30 cellular contexts compared by ENCODE assay signal in genomic region chr3:59884409-59884808, GRCh38.
A peak's percentile ranks its signal among the peaks of the same experiment; 100 is the strongest.
DNase-seq lines count a peak whose midpoint lies in the region; ATAC-seq and TF ChIP-seq lines count a peak whose summit lies in the region.
"Had no signal": no experiment of that assay in that cellular context is flagged by ENCODE, and none has a peak within 500 bp of the region (broad histone marks: within the 10 kb centered on the region; RNA-seq: fewer than 3 reads in every experiment).

No MANE protein-coding gene starts in this region.

- H3K36me3 ChIP-seq in lower lobe of right lung: no peaks in the 10 kb centered on the region
- H3K36me3 ChIP-seq: adrenal gland, esophagus squamous epithelium, heart right ventricle had no signal

- intact Hi-C loops in CD4-positive, alpha-beta T cell (cut with DNase I, micrococcal nuclease): no loop called here
- intact Hi-C loops in lower lobe of right lung (cut with DNase I): no loop called here

- H3K27me3 Mint-ChIP-seq in CD4-positive, alpha-beta T cell: no peaks in the 10 kb centered on the region
- H3K27me3 Mint-ChIP-seq: CD4-positive, alpha-beta memory T cell had no signal

- ATAC-seq in CD4-positive, alpha-beta T cell (ENCODE audit: poor library complexity): no peak
- ATAC-seq in lower lobe of right lung: peak; percentile 33 to 45
- ATAC-seq in HG02610 (IDR thresholded peaks at IDR 0.05; ENCODE audit: unreplicated experiment): no peak
- ATAC-seq: activated CD4-positive, CD25-positive, alpha-beta regulatory T cell treated with anti-CD3 and anti-CD28 coated beads, Interleukin-2, amount 50 U/mL, for 24 hours; activated T-cell treated with anti-CD3 and anti-CD28 coated beads, Interleukin-2, amount 50 U/mL, for 72 hours; body of pancreas; foreskin keratinocyte; mucosa of descending colon; stimulated activated effector memory CD8-positive, alpha-beta T cell treated with anti-CD3 and anti-CD28 coated beads, Interleukin-12 subunit alpha, Interleukin-12 subunit beta, amount 100 ng/mL, for 72 hours had no signal

- no peak overlapping the region for H3K4me3 ChIP-seq in lower lobe of right lung
- H3K4me3 ChIP-seq: adrenal gland, body of pancreas, esophagus squamous epithelium, heart right ventricle, lung, mucosa of descending colon had no signal

- no peaks in the 10 kb centered on the region for H3K27me3 ChIP-seq in CD4-positive, alpha-beta T cell (ENCODE audit: control insufficient read depth, insufficient read depth, low read length)
- H3K27me3 ChIP-seq in lower lobe of right lung (ENCODE audit: low read depth): no peaks in the 10 kb centered on the region
- H3K27me3 ChIP-seq: adrenal gland, body of pancreas, esophagus squamous epithelium, heart right ventricle had no signal

- no peaks in the 10 kb centered on the region for H3K9me3 Mint-ChIP-seq in CD4-positive, alpha-beta T cell
- H3K9me3 Mint-ChIP-seq: nephron; stimulated activated effector memory CD8-positive, alpha-beta T cell treated with anti-CD3 and anti-CD28 coated beads, Interleukin-12 subunit alpha, Interleukin-12 subunit beta, amount 100 ng/mL, for 72 hours had no signal

- H3K9me3 ChIP-seq in CD4-positive, alpha-beta T cell (ENCODE audit: control insufficient read depth, low read length): no peaks in the 10 kb centered on the region
- H3K9me3 ChIP-seq in lower lobe of right lung: no peaks in the 10 kb centered on the region
- H3K9me3 ChIP-seq: adrenal gland, body of pancreas, esophagus squamous epithelium, heart right ventricle, mucosa of descending colon had no signal

- no peak overlapping the region for H3K27ac ChIP-seq in CD4-positive, alpha-beta T cell (ENCODE audit: low read depth, low read length)
- H3K27ac ChIP-seq in lower lobe of right lung: no peak overlapping the region
- H3K27ac ChIP-seq: 22Rv1, adrenal gland, esophagus squamous epithelium, foreskin keratinocyte, heart right ventricle had no signal

- CTCF ChIA-PET in CD4-positive, alpha-beta T cell (lab: Charles Lee): no interaction called here

- POLR2A ChIA-PET in CD4-positive, alpha-beta T cell (lab: Charles Lee): interaction anchor here (0.9 to 1.2 kb wide), 3 partner anchors 31 to 126 kb away, joined by 3 to 4 read pairs (median 4); no protein-coding TSS in a partner anchor

- no peaks in the 10 kb centered on the region for H3K4me1 ChIP-seq in lower lobe of right lung
- H3K4me1 ChIP-seq: adrenal gland, body of pancreas, esophagus squamous epithelium, foreskin keratinocyte, heart right ventricle had no signal

- H3K36me3 Mint-ChIP-seq in CD4-positive, alpha-beta T cell (ENCODE audit: low read depth): peaks cover 31% of the 10 kb centered on the region
- H3K36me3 Mint-ChIP-seq: stimulated activated effector memory CD8-positive, alpha-beta T cell treated with anti-CD3 and anti-CD28 coated beads, Interleukin-12 subunit alpha, Interleukin-12 subunit beta, amount 100 ng/mL, for 72 hours had no signal

- TF ChIP-seq CTCF in CD4-positive, alpha-beta T cell (IDR thresholded peaks at IDR 0.05): no peak
- no peak for TF ChIP-seq CTCF in lower lobe of right lung (IDR thresholded peaks at IDR 0.05)

- peaks cover 85% of the 10 kb centered on the region for H3K4me1 Mint-ChIP-seq in CD4-positive, alpha-beta T cell (ENCODE audit: low read depth)

- DNase-seq in SIG-M5 treated with dmso at 0.1 percent for 504 hours (lab: John Stamatoyannopoulos, UW; ENCODE audit: unreplicated experiment) (peak; percentile 9), SIG-M5 (lab: John Stamatoyannopoulos, UW) (no peak), NOMO-1 (lab: John Stamatoyannopoulos, UW; ENCODE audit: unreplicated experiment in 2 of 2) (peak; percentile 82 to 96), lower lobe of right lung (no peak), A172 (ENCODE audit: low spot score) (no peak), NCI-H510A treated with DMSO at 0.1 percent for 48 hours (lab: John Stamatoyannopoulos, UW) (no peak)
- DNase-seq in CD4-positive, alpha-beta T cell: no peak
- DNase-seq: activated CD4-positive, alpha-beta T cell treated with anti-CD3 and anti-CD28 coated beads, Interleukin-2, amount 50 U/mL, for 48 hours; activated T-cell treated with anti-CD3 and anti-CD28 coated beads, Interleukin-2, amount 50 U/mL, for 72 hours; CD4-positive, alpha-beta memory T cell; dermis blood vessel endothelial cell; esophagus squamous epithelium; foreskin keratinocyte; heart right ventricle; kidney glomerular epithelial cell; mucosa of descending colon; NCI-H1417; NCI-H2029; NCI-H2227 treated with DMSO at 0.1 percent for 48 hours; NCI-H69; T-helper 1 cell; trophoblast cell had no signal

- no peak overlapping the region for H3K4me3 Mint-ChIP-seq in CD4-positive, alpha-beta T cell
- H3K4me3 Mint-ChIP-seq: activated T-cell treated with anti-CD3 and anti-CD28 coated beads, Interleukin-2, amount 50 U/mL, for 72 hours; nephron; stimulated activated effector memory CD8-positive, alpha-beta T cell treated with anti-CD3 and anti-CD28 coated beads, Interleukin-12 subunit alpha, Interleukin-12 subunit beta, amount 100 ng/mL, for 72 hours had no signal

- H3K27ac Mint-ChIP-seq in CD4-positive, alpha-beta T cell: peak overlapping the region; percentile 79
- H3K27ac Mint-ChIP-seq: activated T-cell treated with anti-CD3 and anti-CD28 coated beads, Interleukin-2, amount 50 U/mL, for 72 hours; nephron; stimulated activated effector memory CD8-positive, alpha-beta T cell treated with anti-CD3 and anti-CD28 coated beads, Interleukin-12 subunit alpha, Interleukin-12 subunit beta, amount 100 ng/mL, for 72 hours had no signal

Comparison
In these comparisons a context has a peak if more than half of its experiments do, and no peak if none do; other contexts are left out.
1. DNase-seq: peak in SIG-M5 treated with dmso at 0.1 percent for 504 hours (single experiment) and NOMO-1 (2 of 2); none in SIG-M5 (single experiment), CD4-positive, alpha-beta T cell (0 of 10), lower lobe of right lung (single experiment), A172 (single experiment) and NCI-H510A treated with DMSO at 0.1 percent for 48 hours (single experiment).
2. ATAC-seq: peak in lower lobe of right lung (2 of 2); none in CD4-positive, alpha-beta T cell (single experiment) and HG02610 (single experiment).